27 cellular contexts compared by ENCODE assay signal in the genomic region with DNA sequence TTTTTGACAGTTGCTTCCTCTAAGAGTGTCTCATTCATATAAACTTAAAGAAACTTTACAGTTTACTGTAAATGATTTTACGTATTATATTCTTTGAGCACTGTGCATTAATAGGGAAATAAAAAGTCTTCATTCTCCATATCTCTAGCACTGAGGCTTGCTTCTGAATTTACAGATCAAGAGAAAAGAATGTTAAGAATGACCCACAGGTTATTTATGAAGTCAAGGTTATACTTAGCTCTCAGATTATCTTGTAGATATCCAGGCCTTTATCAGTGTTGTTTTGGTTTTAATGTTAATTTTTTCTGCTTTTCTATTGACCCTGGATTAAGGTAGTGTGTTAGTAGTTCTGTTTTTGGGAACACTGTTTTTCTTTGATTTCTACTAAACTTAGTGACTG.
"Had no signal": no experiment of that assay in that cellular context is flagged by ENCODE, and none has a peak within 500 bp of the region (broad histone marks: within the 10 kb centered on the region; RNA-seq: fewer than 3 reads in every experiment).

No MANE protein-coding gene starts in this region.

- H3K27ac ChIP-seq: coronary artery, esophagus squamous epithelium, lower lobe of right lung, neutrophil, pancreas, right atrium auricular region, skin epidermis, spleen, thoracic aorta, tibial nerve, upper lobe of left lung had no signal

- H3K27ac Mint-ChIP-seq: immature natural killer cell; natural killer cell treated with Interleukin-12 subunit alpha and Interleukin-12 subunit beta and Interleukin-15 and Interleukin-18, amount 100 ng/mL, for 72 hours; stimulated activated naive B cell treated with anti-CD40 and anti-IgM and Interleukin-4, amounts not matched to agents 10 μg/mL and 1 μg/mL and 100 μg/mL, for 72 hours; stimulated activated naive CD8-positive, alpha-beta T cell treated with anti-CD3 and anti-CD28 coated beads, Interleukin-15, Interleukin-2, amounts not matched to agents 100 ng/mL and 50 ng/mL, for 24 hours had no signal

- H3K9me3 Mint-ChIP-seq: immature natural killer cell; naive B cell; natural killer cell treated with Interleukin-12 subunit alpha and Interleukin-12 subunit beta and Interleukin-15 and Interleukin-18, amount 100 ng/mL, for 72 hours; neural crest cell; stimulated activated naive B cell treated with anti-CD40 and anti-IgM and Interleukin-4, amounts not matched to agents 10 μg/mL and 1 μg/mL and 100 μg/mL, for 72 hours; stimulated activated naive CD8-positive, alpha-beta T cell treated with anti-CD3 and anti-CD28 coated beads, Interleukin-15, Interleukin-2, amounts not matched to agents 100 ng/mL and 50 ng/mL, for 24 hours had no signal

- H3K4me1 ChIP-seq: esophagus squamous epithelium, lower lobe of right lung, right atrium auricular region, spleen, tibial nerve, upper lobe of left lung had no signal

- H3K9me3 ChIP-seq: esophagus squamous epithelium, heart right ventricle, lower lobe of right lung, neutrophil, pancreas, right atrium auricular region, spleen, thoracic aorta, tibial nerve, upper lobe of left lung had no signal

- H3K36me3 ChIP-seq: pancreas had no signal

- FAIRE-seq: pancreas, urothelium cell line had no signal

- H3K4me1 Mint-ChIP-seq: immature natural killer cell; naive B cell; neural crest cell; stimulated activated naive B cell treated with anti-CD40 and anti-IgM and Interleukin-4, amounts not matched to agents 10 μg/mL and 1 μg/mL and 100 μg/mL, for 72 hours had no signal

- H3K4me3 ChIP-seq: coronary artery, esophagus squamous epithelium, heart right ventricle, lower lobe of right lung, pancreas, right atrium auricular region, skin epidermis, spleen, thoracic aorta, tibial nerve, upper lobe of left lung had no signal

- H3K27me3 ChIP-seq: esophagus squamous epithelium, heart right ventricle, neutrophil, pancreas, right atrium auricular region, spleen, tibial nerve, upper lobe of left lung had no signal

- ATAC-seq: heart right ventricle; left ventricle myocardium superior; lower lobe of right lung; natural killer cell treated with Interleukin-12 subunit alpha and Interleukin-12 subunit beta and Interleukin-15 and Interleukin-18, amount 100 ng/mL, for 72 hours; sciatic nerve; stimulated activated naive B cell treated with anti-CD40 and anti-IgM and Interleukin-4, amounts not matched to agents 10 μg/mL and 1 μg/mL and 100 μg/mL, for 72 hours had no signal

- H3K4me3 Mint-ChIP-seq: immature natural killer cell; naive B cell; natural killer cell treated with Interleukin-12 subunit alpha and Interleukin-12 subunit beta and Interleukin-15 and Interleukin-18, amount 100 ng/mL, for 72 hours; neural crest cell; stimulated activated naive B cell treated with anti-CD40 and anti-IgM and Interleukin-4, amounts not matched to agents 10 μg/mL and 1 μg/mL and 100 μg/mL, for 72 hours; stimulated activated naive CD8-positive, alpha-beta T cell treated with anti-CD3 and anti-CD28 coated beads, Interleukin-15, Interleukin-2, amounts not matched to agents 100 ng/mL and 50 ng/mL, for 24 hours had no signal

- H3K27me3 Mint-ChIP-seq: naive B cell; natural killer cell treated with Interleukin-12 subunit alpha and Interleukin-12 subunit beta and Interleukin-15 and Interleukin-18, amount 100 ng/mL, for 72 hours; stimulated activated naive B cell treated with anti-CD40 and anti-IgM and Interleukin-4, amounts not matched to agents 10 μg/mL and 1 μg/mL and 100 μg/mL, for 72 hours; stimulated activated naive CD8-positive, alpha-beta T cell treated with anti-CD3 and anti-CD28 coated beads, Interleukin-15, Interleukin-2, amounts not matched to agents 100 ng/mL and 50 ng/mL, for 24 hours had no signal

- DNase-seq: dermis blood vessel endothelial cell; effector memory CD4-positive, alpha-beta T cell; erythroblast; esophagus squamous epithelium; foreskin melanocyte; glutamatergic neuron; heart right ventricle; hypothalamus; immature natural killer cell; left ventricle myocardium superior; lower lobe of right lung; naive B cell; pancreas; spleen; stimulated activated naive B cell treated with anti-CD40 and anti-IgM and Interleukin-4, amounts not matched to agents 10 μg/mL and 1 μg/mL and 100 μg/mL, for 72 hours; upper lobe of left lung had no signal
